Comparison of ENCODE assay signal across 15 cellular contexts in genomic region chr19:39544201-39544903, GRCh38. TPM values are rescaled to one million over a fixed set of nuclear protein-coding genes. Genes with fewer than 3 reads are reported as not detected.
DNase-seq lines count a peak whose midpoint lies in the region; ATAC-seq and TF ChIP-seq lines count a peak whose summit lies in the region.
"Had no signal": no experiment of that assay in that cellular context is flagged by ENCODE, and none has a peak within 500 bp of the region (broad histone marks: within the 10 kb centered on the region; RNA-seq: fewer than 3 reads in every experiment).

No MANE protein-coding gene starts in this region.

- intact Hi-C loops in lower leg skin (cut with DNase I; ENCODE audit: low total_unique reads) = no loop called here

- CTCF ChIA-PET in activated naive CD4-positive, alpha-beta T cell treated with anti-CD3 and anti-CD28 coated beads, Interleukin-2, amount 10 ng/mL, durations not matched to agents 7 days and 5 days (lab: Charles Lee) = interaction anchor here (0.7 to 1.3 kb wide), 3 partner anchors 10 to 103 kb away, joined by 3 to 4 read pairs (median 3); no protein-coding TSS in a partner anchor

- peaks cover 4% of the 10 kb centered on the region for H3K9me3 Mint-ChIP-seq in activated naive CD4-positive, alpha-beta T cell treated with anti-CD3 and anti-CD28 coated beads, Interleukin-2, amount 10 ng/mL, durations not matched to agents 7 days and 5 days
- H3K9me3 Mint-ChIP-seq: mesothelial cell of epicardium had no signal

- no peak for TF ChIP-seq CTCF in cardiac fibroblast (IDR thresholded peaks at IDR 0.05; ENCODE audit: low read depth, low read length)
- no peak for TF ChIP-seq CTCF in lower leg skin (IDR thresholded peaks at IDR 0.05)

- no peak for DNase-seq in activated naive CD4-positive, alpha-beta T cell treated with anti-CD3 and anti-CD28 coated beads, Interleukin-2, amount 10 ng/mL, durations not matched to agents 7 days and 5 days
- no peak for DNase-seq in activated naive CD4-positive, alpha-beta T cell treated with Interleukin-2 at 50 U/mL for 16 hours
- DNase-seq in NCI-H226 (peak; percentile 59), cardiac fibroblast (ENCODE audit: low read depth in 2 of 2) (peak; percentile 24 to 40), renal cortical epithelial cell (ENCODE audit: low read depth) (peak; percentile 68), lower leg skin (ENCODE audit: low spot score in 2 of 2) (no peak)
- DNase-seq: activated T-cell treated with anti-CD3 and anti-CD28 coated beads, Interleukin-2, amount 50 U/mL, for 1 hour; H7; NCI-H1105; NCI-H510A had no signal

- no peak for TF ChIP-seq POLR2A in lower leg skin (IDR thresholded peaks at IDR 0.05)

- ATAC-seq in GM21367 (IDR thresholded peaks at IDR 0.05; ENCODE audit: unreplicated experiment) (no peak), HG03439 (IDR thresholded peaks at IDR 0.05; ENCODE audit: unreplicated experiment) (no peak)

- H3K4me3 Mint-ChIP-seq in activated naive CD4-positive, alpha-beta T cell treated with anti-CD3 and anti-CD28 coated beads, Interleukin-2, amount 10 ng/mL, durations not matched to agents 7 days and 5 days = no peak overlapping the region
- H3K4me3 Mint-ChIP-seq: mesothelial cell of epicardium had no signal

- H3K27ac Mint-ChIP-seq in activated naive CD4-positive, alpha-beta T cell treated with anti-CD3 and anti-CD28 coated beads, Interleukin-2, amount 10 ng/mL, durations not matched to agents 7 days and 5 days = peak overlapping the region; percentile 80
- H3K27ac Mint-ChIP-seq: mesothelial cell of epicardium, progenitor cell of endocrine pancreas had no signal

- no peaks in the 10 kb centered on the region for H3K27me3 Mint-ChIP-seq in activated naive CD4-positive, alpha-beta T cell treated with anti-CD3 and anti-CD28 coated beads, Interleukin-2, amount 10 ng/mL, durations not matched to agents 7 days and 5 days

- WGBS in lower leg skin, 2 donors = 73 to 77% methylated on average over 7 of the region's 7 CpGs

- peaks cover 64% of the 10 kb centered on the region for H3K4me1 Mint-ChIP-seq in activated naive CD4-positive, alpha-beta T cell treated with anti-CD3 and anti-CD28 coated beads, Interleukin-2, amount 10 ng/mL, durations not matched to agents 7 days and 5 days

- peaks cover 3% of the 10 kb centered on the region for H3K36me3 Mint-ChIP-seq in activated naive CD4-positive, alpha-beta T cell treated with anti-CD3 and anti-CD28 coated beads, Interleukin-2, amount 10 ng/mL, durations not matched to agents 7 days and 5 days
- H3K36me3 Mint-ChIP-seq: mesothelial cell of epicardium had no signal

- no peak overlapping the region for H3K4me3 ChIP-seq in cardiac fibroblast (replicated peaks in 1 of 2; ENCODE audit: low read depth in 2 of 2, low read length in 2 of 2)
- H3K4me3 ChIP-seq in lower leg skin (ENCODE audit: low read depth, poor library complexity, severe bottlenecking) = no peak overlapping the region

RNA-seq across cellular contexts. Expression of gene EID2, which starts 4.4 kb away (rescaled TPM):
- total RNA-seq in renal cortical epithelial cell (5.4 and 16.9 TPM in 2 replicates), lower leg skin (10 to 100 TPM; 12.4 to 19.0 (median 14.3) TPM)

RNA-seq across cellular contexts. Expression of gene EID2B, which starts 11.7 kb away (rescaled TPM):
- total RNA-seq in renal cortical epithelial cell = 2.1 and 2.5 TPM in 2 replicates
- total RNA-seq in lower leg skin = 1 to 10 TPM in 2 of 4 donors, under 1 TPM in 2; 0.56 to 1.5 (median 1.0) TPM

RNA-seq across cellular contexts. Expression of gene SELENOV, which starts 29.4 kb away (rescaled TPM):
- total RNA-seq in renal cortical epithelial cell (not detected in 2 replicates), lower leg skin (not detected)
- total RNA-seq: cardiac septum had no signal

RNA-seq across cellular contexts. Expression of gene DLL3, which starts 45.6 kb away (rescaled TPM):
- total RNA-seq in renal cortical epithelial cell = 0.05 TPM in 1 of 2 replicates, not detected in the other
- under 1 TPM in 1 of 4 donors, not detected in 3; 0.10 TPM for total RNA-seq in lower leg skin
- total RNA-seq: cardiac septum had no signal

RNA-seq across cellular contexts. Expression of gene LGALS13, which starts 58.0 kb away (rescaled TPM):
- not detected in 2 replicates for total RNA-seq in renal cortical epithelial cell
- not detected for total RNA-seq in lower leg skin
- total RNA-seq: cardiac septum, H7, mesothelial cell of epicardium, progenitor cell of endocrine pancreas had no signal

Comparison
In these comparisons a context has a peak if more than half of its experiments do, and no peak if none do; other contexts are left out.
1. DNase-seq: peak in NCI-H226 (single experiment), cardiac fibroblast (2 of 2) and renal cortical epithelial cell (single experiment); none in activated naive CD4-positive, alpha-beta T cell treated with anti-CD3 and anti-CD28 coated beads, Interleukin-2, amount 10 ng/mL, durations not matched to agents 7 days and 5 days (single experiment), activated naive CD4-positive, alpha-beta T cell treated with Interleukin-2 at 50 U/mL for 16 hours (single experiment) and lower leg skin (0 of 2).